ENCODE assay signal across 25 cellular contexts in genomic region chr12:32588604-32589003, GRCh38.
DNase-seq lines count a peak whose midpoint lies in the region; ATAC-seq and TF ChIP-seq lines count a peak whose summit lies in the region.
"Had no signal": no experiment of that assay in that cellular context is flagged by ENCODE, and none has a peak within 500 bp of the region (broad histone marks: within the 10 kb centered on the region; RNA-seq: fewer than 3 reads in every experiment).

No MANE protein-coding gene starts in this region.

- CTCF ChIA-PET in CD8-positive, alpha-beta T cell (lab: Charles Lee) = no interaction called here

- no peaks in the 10 kb centered on the region for H3K27me3 Mint-ChIP-seq in T-helper 2 cell treated with Interferon-gamma antibody and Interleukin-4, amounts not matched to agents 5 μg/mL and 100 μg/mL, for 36 hours (ENCODE audit: low read depth)
- no peaks in the 10 kb centered on the region for H3K27me3 Mint-ChIP-seq in CD8-positive, alpha-beta T cell (ENCODE audit: low read depth)
- H3K27me3 Mint-ChIP-seq in activated T-helper 2 cell treated with anti-CD3 and anti-CD28 coated beads, Interferon-gamma antibody, Interleukin-2, Interleukin-4, amounts not matched to agents 10 μg/mL and 5 μg/mL and 100 μg/mL, durations not matched to agents 14 hours and 24 hours and 36 hours (ENCODE audit: low read depth) = no peaks in the 10 kb centered on the region
- H3K27me3 Mint-ChIP-seq in natural killer cell treated with Interleukin-12 subunit alpha and Interleukin-12 subunit beta and Interleukin-15 and Interleukin-18, amount 100 ng/mL, for 72 hours = no peaks in the 10 kb centered on the region
- H3K27me3 Mint-ChIP-seq: activated naive CD4-positive, alpha-beta T cell treated with anti-CD3 and anti-CD28 coated beads, Interleukin-2, amount 50 U/mL, for 24 hours; B cell had no signal

- no peak for TF ChIP-seq POLR2A in gastrocnemius medialis (IDR thresholded peaks at IDR 0.05)

- H3K9me3 Mint-ChIP-seq in T-helper 2 cell treated with Interferon-gamma antibody and Interleukin-4, amounts not matched to agents 5 μg/mL and 100 μg/mL, for 36 hours = peaks cover 14% of the 10 kb centered on the region
- no peaks in the 10 kb centered on the region for H3K9me3 Mint-ChIP-seq in CD8-positive, alpha-beta T cell
- H3K9me3 Mint-ChIP-seq in activated T-helper 2 cell treated with anti-CD3 and anti-CD28 coated beads, Interferon-gamma antibody, Interleukin-2, Interleukin-4, amounts not matched to agents 10 μg/mL and 5 μg/mL and 100 μg/mL, durations not matched to agents 14 hours and 24 hours and 36 hours = peaks cover 9% of the 10 kb centered on the region
- H3K9me3 Mint-ChIP-seq in natural killer cell treated with Interleukin-12 subunit alpha and Interleukin-12 subunit beta and Interleukin-15 and Interleukin-18, amount 100 ng/mL, for 72 hours = peaks cover 11% of the 10 kb centered on the region
- H3K9me3 Mint-ChIP-seq: activated naive CD4-positive, alpha-beta T cell treated with anti-CD3 and anti-CD28 coated beads, Interleukin-2, amount 50 U/mL, for 24 hours had no signal

- H3K4me1 ChIP-seq in CD8-positive, alpha-beta T cell (ENCODE audit: insufficient read depth, low read length) = peaks cover 16% of the 10 kb centered on the region
- peaks cover 0 to 4% of the 10 kb centered on the region in 2 donors for H3K4me1 ChIP-seq in gastrocnemius medialis
- H3K4me1 ChIP-seq: tibial artery had no signal

- intact Hi-C loops in CD8-positive, alpha-beta T cell (cut with DNase I, micrococcal nuclease) = no loop called here
- intact Hi-C loops in activated T-helper 2 cell treated with anti-CD3 and anti-CD28 coated beads, Interferon-gamma antibody, Interleukin-2, Interleukin-4, amounts not matched to agents 10 μg/mL and 5 μg/mL and 100 μg/mL, durations not matched to agents 14 hours and 24 hours and 36 hours (cut with micrococcal nuclease) = loop anchor here (1.0 to 5.0 kb wide), 2 partner anchors 16 to 69 kb away; no protein-coding TSS in a partner anchor
- intact Hi-C loops in gastrocnemius medialis (cut with DNase I; ENCODE audit: low total_unique reads) = no loop called here

- no peak overlapping the region for H3K4me3 ChIP-seq in CD8-positive, alpha-beta T cell (ENCODE audit: low read depth, low read length)
- H3K4me3 ChIP-seq in gastrocnemius medialis = no peak overlapping the region
- H3K4me3 ChIP-seq: smooth muscle cell, tibial artery had no signal

- no peak for TF ChIP-seq CTCF in CD8-positive, alpha-beta T cell (IDR thresholded peaks at IDR 0.05)
- no peak for TF ChIP-seq CTCF in gastrocnemius medialis (IDR thresholded peaks at IDR 0.05 in 4 of 5, conservative IDR thresholded peaks at IDR 0.05 in 1 of 5)

- H3K27ac ChIP-seq in CD8-positive, alpha-beta T cell (ENCODE audit: low read depth, low read length) = peak overlapping the region; percentile 12
- H3K27ac ChIP-seq in gastrocnemius medialis = no peak overlapping the region
- H3K27ac ChIP-seq: tibial artery had no signal

- no peak for DNase-seq in T-helper 2 cell treated with Interferon-gamma antibody and Interleukin-4, amounts not matched to agents 5 μg/mL and 100 μg/mL, for 36 hours (ENCODE audit: low spot score)
- DNase-seq in T-helper 2 cell (no peak), gastrocnemius medialis (no peak)
- no peak for DNase-seq in CD8-positive, alpha-beta T cell
- no peak for DNase-seq in activated T-helper 2 cell treated with anti-CD3 and anti-CD28 coated beads, Interferon-gamma antibody, Interleukin-2, Interleukin-4, amounts not matched to agents 10 μg/mL and 5 μg/mL and 100 μg/mL, durations not matched to agents 14 hours and 24 hours and 36 hours (ENCODE audit: low spot score)
- DNase-seq in natural killer cell treated with Interleukin-12 subunit alpha and Interleukin-12 subunit beta and Interleukin-15 and Interleukin-18, amount 100 ng/mL, for 72 hours (ENCODE audit: low spot score) = no peak
- no peak for DNase-seq in effector CD8-positive, alpha-beta T cell (lab: John Stamatoyannopoulos, UW)
- DNase-seq: 8988T; activated CD4-positive, alpha-beta T cell treated with anti-CD3 and anti-CD28 coated beads, Interleukin-2, amount 50 U/mL, for 1 hour; activated T-cell treated with anti-CD3 and anti-CD28 coated beads, Interleukin-2, amount 50 U/mL, for 1 hour; erythroblast; foreskin fibroblast; H7; hippocampal formation; NCI-H1417; NCI-H446; PC-3; Right ventricle myocardium superior; stimulated activated CD4-positive, alpha-beta T cell treated with anti-CD3 and anti-CD28 coated beads, Interleukin-4, amount 100 ng/mL, for 1 hour; stimulated activated naive CD4-positive, alpha-beta T cell; tibial artery had no signal

- POLR2A ChIA-PET in CD8-positive, alpha-beta T cell (lab: Charles Lee) = no interaction called here

- ATAC-seq in CD8-positive, alpha-beta T cell = no peak
- no peak for ATAC-seq in natural killer cell treated with Interleukin-12 subunit alpha and Interleukin-12 subunit beta and Interleukin-15 and Interleukin-18, amount 100 ng/mL, for 72 hours
- no peak for ATAC-seq in gastrocnemius medialis
- no peak for ATAC-seq in HG03039 (IDR thresholded peaks at IDR 0.05; ENCODE audit: unreplicated experiment)
- ATAC-seq: PC-3 had no signal

- peaks cover 50% of the 10 kb centered on the region for H3K4me1 Mint-ChIP-seq in T-helper 2 cell treated with Interferon-gamma antibody and Interleukin-4, amounts not matched to agents 5 μg/mL and 100 μg/mL, for 36 hours (ENCODE audit: low read depth)
- peaks cover 32% of the 10 kb centered on the region for H3K4me1 Mint-ChIP-seq in CD8-positive, alpha-beta T cell (ENCODE audit: low read depth)
- H3K4me1 Mint-ChIP-seq in activated T-helper 2 cell treated with anti-CD3 and anti-CD28 coated beads, Interferon-gamma antibody, Interleukin-2, Interleukin-4, amounts not matched to agents 10 μg/mL and 5 μg/mL and 100 μg/mL, durations not matched to agents 14 hours and 24 hours and 36 hours (ENCODE audit: low read depth) = peaks cover 65% of the 10 kb centered on the region
- H3K4me1 Mint-ChIP-seq in natural killer cell treated with Interleukin-12 subunit alpha and Interleukin-12 subunit beta and Interleukin-15 and Interleukin-18, amount 100 ng/mL, for 72 hours (ENCODE audit: low read depth in 2 of 2) = peaks cover 35 to 37% of the 10 kb centered on the region in 2 donors

- H3K27me3 ChIP-seq in CD8-positive, alpha-beta T cell (ENCODE audit: insufficient read depth, low read length) = no peaks in the 10 kb centered on the region
- no peaks in the 10 kb centered on the region for H3K27me3 ChIP-seq in gastrocnemius medialis
- H3K27me3 ChIP-seq: tibial artery had no signal

- H3K36me3 ChIP-seq in CD8-positive, alpha-beta T cell (ENCODE audit: insufficient read depth, low read length) = no peaks in the 10 kb centered on the region
- H3K36me3 ChIP-seq in gastrocnemius medialis = peaks cover 0 to 10% of the 10 kb centered on the region in 2 donors

- in situ Hi-C loops in gastrocnemius medialis (cut with MboI; ENCODE audit: low sequenced_read_pairs in 4 of 4) = no loop called here

- H3K4me3 Mint-ChIP-seq in T-helper 2 cell treated with Interferon-gamma antibody and Interleukin-4, amounts not matched to agents 5 μg/mL and 100 μg/mL, for 36 hours = peak overlapping the region; percentile 18
- no peak overlapping the region for H3K4me3 Mint-ChIP-seq in CD8-positive, alpha-beta T cell
- no peak overlapping the region for H3K4me3 Mint-ChIP-seq in activated T-helper 2 cell treated with anti-CD3 and anti-CD28 coated beads, Interferon-gamma antibody, Interleukin-2, Interleukin-4, amounts not matched to agents 10 μg/mL and 5 μg/mL and 100 μg/mL, durations not matched to agents 14 hours and 24 hours and 36 hours (ENCODE audit: low read depth)
- peak overlapping the region; percentile 35 for H3K4me3 Mint-ChIP-seq in natural killer cell treated with Interleukin-12 subunit alpha and Interleukin-12 subunit beta and Interleukin-15 and Interleukin-18, amount 100 ng/mL, for 72 hours
- H3K4me3 Mint-ChIP-seq: activated naive CD4-positive, alpha-beta T cell treated with anti-CD3 and anti-CD28 coated beads, Interleukin-2, amount 50 U/mL, for 24 hours; B cell had no signal

- no peaks in the 10 kb centered on the region for H3K9me3 ChIP-seq in CD8-positive, alpha-beta T cell (ENCODE audit: low read length)
- no peaks in the 10 kb centered on the region for H3K9me3 ChIP-seq in gastrocnemius medialis
- H3K9me3 ChIP-seq: tibial artery had no signal

- H3K27ac Mint-ChIP-seq in T-helper 2 cell treated with Interferon-gamma antibody and Interleukin-4, amounts not matched to agents 5 μg/mL and 100 μg/mL, for 36 hours = peak overlapping the region; percentile 91
- peak overlapping the region; percentile 85 for H3K27ac Mint-ChIP-seq in CD8-positive, alpha-beta T cell
- H3K27ac Mint-ChIP-seq in activated T-helper 2 cell treated with anti-CD3 and anti-CD28 coated beads, Interferon-gamma antibody, Interleukin-2, Interleukin-4, amounts not matched to agents 10 μg/mL and 5 μg/mL and 100 μg/mL, durations not matched to agents 14 hours and 24 hours and 36 hours = peak overlapping the region; percentile 89
- peak overlapping the region; percentile 77 to 93 for H3K27ac Mint-ChIP-seq in natural killer cell treated with Interleukin-12 subunit alpha and Interleukin-12 subunit beta and Interleukin-15 and Interleukin-18, amount 100 ng/mL, for 72 hours
- H3K27ac Mint-ChIP-seq: activated naive CD4-positive, alpha-beta T cell treated with anti-CD3 and anti-CD28 coated beads, Interleukin-2, amount 50 U/mL, for 24 hours; B cell had no signal

- H3K36me3 Mint-ChIP-seq in T-helper 2 cell treated with Interferon-gamma antibody and Interleukin-4, amounts not matched to agents 5 μg/mL and 100 μg/mL, for 36 hours (ENCODE audit: low read depth) = peaks cover 17% of the 10 kb centered on the region
- no peaks in the 10 kb centered on the region for H3K36me3 Mint-ChIP-seq in CD8-positive, alpha-beta T cell
- H3K36me3 Mint-ChIP-seq in activated T-helper 2 cell treated with anti-CD3 and anti-CD28 coated beads, Interferon-gamma antibody, Interleukin-2, Interleukin-4, amounts not matched to agents 10 μg/mL and 5 μg/mL and 100 μg/mL, durations not matched to agents 14 hours and 24 hours and 36 hours (ENCODE audit: low read depth) = peaks cover 15% of the 10 kb centered on the region
- H3K36me3 Mint-ChIP-seq in natural killer cell treated with Interleukin-12 subunit alpha and Interleukin-12 subunit beta and Interleukin-15 and Interleukin-18, amount 100 ng/mL, for 72 hours = no peaks in the 10 kb centered on the region
- H3K36me3 Mint-ChIP-seq: activated naive CD4-positive, alpha-beta T cell treated with anti-CD3 and anti-CD28 coated beads, Interleukin-2, amount 50 U/mL, for 24 hours had no signal

Comparison
In these comparisons a context has a peak if more than half of its experiments do, and no peak if none do; other contexts are left out.
1. H3K4me3 Mint-ChIP-seq: peak in T-helper 2 cell treated with Interferon-gamma antibody and Interleukin-4, amounts not matched to agents 5 μg/mL and 100 μg/mL, for 36 hours (single experiment) and natural killer cell treated with Interleukin-12 subunit alpha and Interleukin-12 subunit beta and Interleukin-15 and Interleukin-18, amount 100 ng/mL, for 72 hours (single experiment); none in CD8-positive, alpha-beta T cell (single experiment) and activated T-helper 2 cell treated with anti-CD3 and anti-CD28 coated beads, Interferon-gamma antibody, Interleukin-2, Interleukin-4, amounts not matched to agents 10 μg/mL and 5 μg/mL and 100 μg/mL, durations not matched to agents 14 hours and 24 hours and 36 hours (single experiment).
2. Peak in every context shown above with its lines, with median percentiles within 50 percentile points of each other: H3K27ac Mint-ChIP-seq.